In genomic region chr1:202235856-202236837, GRCh38 we compare ENCODE assay signal across 8 cellular contexts. TPM values are rescaled to one million over a fixed set of nuclear protein-coding genes. Genes with fewer than 3 reads are reported as not detected.
DNase-seq lines count a peak whose midpoint lies in the region; ATAC-seq lines count a peak whose summit lies in the region.

No MANE protein-coding gene starts in this region.

- peak; percentile 48 for ATAC-seq in HG02610 (IDR thresholded peaks at IDR 0.05; ENCODE audit: unreplicated experiment)

- in situ Hi-C loops in Caki2 (cut with HindIII; ENCODE audit: low pct_unique_long_range_greater_than_20kb, low sequenced_read_pairs), result no loop called here

- peak; percentile 91 for DNase-seq in Caki2 (ENCODE audit: low read depth)
- peak; percentile 82 for DNase-seq in NCI-H345 (lab: John Stamatoyannopoulos, UW)
- DNase-seq in activated CD4-positive, alpha-beta T cell treated with anti-CD3 and anti-CD28 coated beads for 4 hours, result peak; percentile 36 to 69
- DNase-seq in dedifferentiated amniotic fluid mesenchymal stem cell (ENCODE audit: extremely low spot score), result peak; percentile 89
- peak; percentile 27 for DNase-seq in medulla oblongata (ENCODE audit: extremely low spot score)
- DNase-seq in stimulated activated CD8-positive, alpha-beta memory T cell treated with anti-CD3 and anti-CD28 coated beads, Interleukin-15, amount 100 ng/mL, for 1 hour (ENCODE audit: low read depth), result peak; percentile 58
- no peak for DNase-seq in cerebellar nuclear complex (lab: John Stamatoyannopoulos, UW)

RNA-seq across cellular contexts. Expression of gene LGR6, which starts 42.5 kb away (rescaled TPM):
- not detected in 2 replicates for total RNA-seq in Caki2 (2014; rRNA removed; shearing (Covaris generic); ENCODE audit: low replicate concordance)

Comparison
In these comparisons a context has a peak if more than half of its experiments do, and no peak if none do; other contexts are left out.
1. DNase-seq: peak in Caki2 (single experiment), NCI-H345 (single experiment), activated CD4-positive, alpha-beta T cell treated with anti-CD3 and anti-CD28 coated beads for 4 hours (2 of 2), dedifferentiated amniotic fluid mesenchymal stem cell (single experiment), medulla oblongata (single experiment) and stimulated activated CD8-positive, alpha-beta memory T cell treated with anti-CD3 and anti-CD28 coated beads, Interleukin-15, amount 100 ng/mL, for 1 hour (single experiment); none in cerebellar nuclear complex (0 of 2).